ENCODE assay signal across 17 cellular contexts in the genomic region with DNA sequence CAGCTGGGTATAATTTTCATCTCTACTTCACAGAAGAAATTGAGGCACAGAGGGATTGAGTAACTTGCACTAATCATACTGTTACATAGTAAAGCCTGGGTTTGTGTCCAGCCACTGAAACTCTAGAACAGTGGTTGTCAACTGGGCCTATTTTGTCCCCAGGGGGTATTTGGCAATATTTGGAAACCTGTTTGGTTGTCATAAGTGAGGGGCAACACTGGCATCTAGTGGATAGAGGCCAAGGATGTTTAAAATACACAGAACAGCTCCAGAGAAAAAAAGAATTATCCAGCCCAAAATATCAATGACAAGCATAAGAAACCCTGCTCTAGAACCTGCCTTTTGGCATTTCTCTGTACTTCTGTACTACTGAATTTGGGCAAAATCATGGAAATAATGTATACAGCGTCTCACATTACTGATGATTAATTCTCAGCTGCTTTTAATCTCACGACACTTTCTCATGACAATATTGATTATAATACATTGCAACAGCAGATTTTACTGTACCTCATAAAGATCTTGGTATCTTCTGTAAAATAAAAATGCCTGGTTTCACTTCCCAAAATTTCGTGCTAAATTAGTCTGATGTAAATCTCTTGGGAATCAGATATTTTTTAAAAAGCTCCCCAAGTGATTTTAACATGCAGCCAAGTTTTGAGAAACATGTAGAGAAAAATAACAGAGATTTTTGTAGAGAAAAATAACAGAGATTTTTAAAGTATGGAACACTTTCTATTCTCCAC.
DNase-seq lines count a peak whose midpoint lies in the region; ATAC-seq and TF ChIP-seq lines count a peak whose summit lies in the region.
"Had no signal": no experiment of that assay in that cellular context is flagged by ENCODE, and none has a peak within 500 bp of the region (broad histone marks: within the 10 kb centered on the region; RNA-seq: fewer than 3 reads in every experiment).

No MANE protein-coding gene starts in this region.

- H3K4me1 ChIP-seq in BLaER1 treated with 17β-estradiol and CSF1 and Interleukin-3, amounts not matched to agents 10 nM and 100 nM = peaks cover 27 to 48% (median 35%) of the 10 kb centered on the region in 10 experiments
- H3K4me1 ChIP-seq in Loucy (ENCODE audit: insufficient read depth, low read length, poor library complexity, severe bottlenecking) = no peaks in the 10 kb centered on the region
- H3K4me1 ChIP-seq in CD4-positive, alpha-beta memory T cell (ENCODE audit: insufficient read depth, low read length) = no peaks in the 10 kb centered on the region

- CTCF ChIA-PET in CD4-positive, alpha-beta memory T cell (lab: Charles Lee; ENCODE audit: partially characterized antibody) = no interaction called here

- peaks cover 0 to 36% (median 13%) of the 10 kb centered on the region in 11 experiments; a peak in 8 of 22 replicates for H3K36me3 ChIP-seq in BLaER1 treated with 17β-estradiol and CSF1 and Interleukin-3, amounts not matched to agents 10 nM and 100 nM
- H3K36me3 ChIP-seq in Loucy (ENCODE audit: insufficient read depth, low read length) = no peaks in the 10 kb centered on the region
- H3K36me3 ChIP-seq in CD4-positive, alpha-beta memory T cell (ENCODE audit: insufficient read depth, low read length) = no peaks in the 10 kb centered on the region

- intact Hi-C loops in CD4-positive, alpha-beta memory T cell (cut with micrococcal nuclease) = no loop called here

- no peaks in the 10 kb centered on the region for H3K4me1 Mint-ChIP-seq in CD4-positive, alpha-beta memory T cell
- H3K4me1 Mint-ChIP-seq in activated T-helper 17 cell treated with anti-CD3 and anti-CD28 coated beads, Interleukin-2, amount 50 U/mL, for 72 hours = no peaks in the 10 kb centered on the region

- peaks cover 0 to 3% (median 0%) of the 10 kb centered on the region in 8 donors for H3K9me3 Mint-ChIP-seq in CD4-positive, alpha-beta memory T cell
- no peaks in the 10 kb centered on the region for H3K9me3 Mint-ChIP-seq in activated T-helper 17 cell treated with anti-CD3 and anti-CD28 coated beads, Interleukin-2, amount 50 U/mL, for 72 hours
- H3K9me3 Mint-ChIP-seq: stimulated activated naive CD8-positive, alpha-beta T cell treated with anti-CD3 and anti-CD28 coated beads, Interleukin-15, Interleukin-2, amounts not matched to agents 100 ng/mL and 50 ng/mL, for 24 hours had no signal

- H3K4me3 ChIP-seq in BLaER1 treated with 17β-estradiol and CSF1 and Interleukin-3, amounts not matched to agents 10 nM and 100 nM = peak overlapping the region in 2 of 10 experiments; percentile 28 to 30; a peak in 5 of 20 replicates
- no peak overlapping the region for H3K4me3 ChIP-seq in Loucy (ENCODE audit: low read length, poor library complexity, severe bottlenecking)
- no peak overlapping the region for H3K4me3 ChIP-seq in CD4-positive, alpha-beta memory T cell (ENCODE audit: low read length in 2 of 2)

- no peak overlapping the region for H2AFZ ChIP-seq in Loucy (ENCODE audit: low read length)

- no peak overlapping the region for H3K27ac Mint-ChIP-seq in CD4-positive, alpha-beta memory T cell
- H3K27ac Mint-ChIP-seq in activated T-helper 17 cell treated with anti-CD3 and anti-CD28 coated beads, Interleukin-2, amount 50 U/mL, for 72 hours = no peak overlapping the region
- H3K27ac Mint-ChIP-seq: stimulated activated naive CD8-positive, alpha-beta T cell treated with anti-CD3 and anti-CD28 coated beads, Interleukin-15, Interleukin-2, amounts not matched to agents 100 ng/mL and 50 ng/mL, for 24 hours had no signal

- H3K9me2 ChIP-seq in Loucy (replicated peaks; ENCODE audit: low read depth, low read length) = no peaks in the 10 kb centered on the region

- H3K27ac ChIP-seq in BLaER1 treated with 17β-estradiol and CSF1 and Interleukin-3, amounts not matched to agents 10 nM and 100 nM = peak overlapping the region in 10 of 11 experiments; percentile 27 to 74 (median 63); a peak in 19 of 22 replicates
- H3K27ac ChIP-seq in VCaP = no peak overlapping the region
- no peak overlapping the region for H3K27ac ChIP-seq in CD4-positive, alpha-beta memory T cell (ENCODE audit: low read depth, low read length)

- peak overlapping the region in 8 of 11 experiments; percentile 11 to 62 (median 42); a peak in 15 of 22 replicates for H3K9ac ChIP-seq in BLaER1 treated with 17β-estradiol and CSF1 and Interleukin-3, amounts not matched to agents 10 nM and 100 nM
- no peak overlapping the region for H3K9ac ChIP-seq in Loucy (ENCODE audit: low read depth, low read length, poor library complexity, severe bottlenecking)

- peak; percentile 51 for ATAC-seq in GM21576 (IDR thresholded peaks at IDR 0.05; ENCODE audit: unreplicated experiment)
- ATAC-seq in HG03097 (IDR thresholded peaks at IDR 0.05; ENCODE audit: low FRiP score, unreplicated experiment) = no peak
- ATAC-seq in activated T-helper 17 cell treated with anti-CD3 and anti-CD28 coated beads, Interleukin-2, amount 50 U/mL, for 72 hours (replicated peaks) = no peak
- ATAC-seq: HepG2 had no signal

- POLR2A ChIA-PET in CD4-positive, alpha-beta memory T cell (lab: Charles Lee; ENCODE audit: partially characterized antibody) = no interaction called here

- no peak for DNase-seq in CD4-positive, alpha-beta memory T cell
- DNase-seq in EL = no peak
- DNase-seq: activated CD4-positive, CD25-positive, alpha-beta regulatory T cell; amniotic stem cell; dermis blood vessel endothelial cell; GDM1; NCI-H2227 treated with DMSO at 0.1 percent for 48 hours; SHP77; stimulated activated CD4-positive, alpha-beta T cell treated with anti-CD3 and anti-CD28 coated beads, Interleukin-4, amount 100 ng/mL, for 24 hours had no signal

- H3K4me3 Mint-ChIP-seq in CD4-positive, alpha-beta memory T cell = no peak overlapping the region
- no peak overlapping the region for H3K4me3 Mint-ChIP-seq in activated T-helper 17 cell treated with anti-CD3 and anti-CD28 coated beads, Interleukin-2, amount 50 U/mL, for 72 hours
- H3K4me3 Mint-ChIP-seq: stimulated activated naive CD8-positive, alpha-beta T cell treated with anti-CD3 and anti-CD28 coated beads, Interleukin-15, Interleukin-2, amounts not matched to agents 100 ng/mL and 50 ng/mL, for 24 hours had no signal

- H3F3A ChIP-seq in Loucy (ENCODE audit: low read depth) = no peaks in the 10 kb centered on the region

- no peaks in the 10 kb centered on the region for H3K79me2 ChIP-seq in Loucy (ENCODE audit: insufficient read depth, low read length)

- TF ChIP-seq CTCF in Loucy (conservative IDR thresholded peaks at IDR 0.05; ENCODE audit: low read length) (peak; percentile 29; the same call in 1 of the 2 replicates), VCaP (conservative IDR thresholded peaks at IDR 0.05) (peak; percentile 58)

- H4K20me1 ChIP-seq in BLaER1 treated with 17β-estradiol and CSF1 and Interleukin-3, amounts not matched to agents 10 nM and 100 nM = peaks cover 0 to 3% (median 0%) of the 10 kb centered on the region in 11 experiments; a peak in 1 of 22 replicates
- H4K20me1 ChIP-seq in Loucy (ENCODE audit: insufficient read depth, low read length, poor library complexity, severe bottlenecking) = no peaks in the 10 kb centered on the region

- no peaks in the 10 kb centered on the region for H3K27me3 ChIP-seq in BLaER1 treated with 17β-estradiol and CSF1 and Interleukin-3, amounts not matched to agents 10 nM and 100 nM
- H3K27me3 ChIP-seq in Loucy (ENCODE audit: insufficient read depth, low read length, poor library complexity, severe bottlenecking) = no peaks in the 10 kb centered on the region
- H3K27me3 ChIP-seq in CD4-positive, alpha-beta memory T cell (ENCODE audit: insufficient read depth, low read length) = no peaks in the 10 kb centered on the region

- H3K27me3 Mint-ChIP-seq in CD4-positive, alpha-beta memory T cell = peaks cover 4 to 6% of the 10 kb centered on the region in 2 donors
- H3K27me3 Mint-ChIP-seq in activated T-helper 17 cell treated with anti-CD3 and anti-CD28 coated beads, Interleukin-2, amount 50 U/mL, for 72 hours = peaks cover 6% of the 10 kb centered on the region
- H3K27me3 Mint-ChIP-seq: stimulated activated naive CD8-positive, alpha-beta T cell treated with anti-CD3 and anti-CD28 coated beads, Interleukin-15, Interleukin-2, amounts not matched to agents 100 ng/mL and 50 ng/mL, for 24 hours had no signal

- peak overlapping the region; percentile 59 to 80 (median 72); a peak in 21 of 22 replicates for H3K4me2 ChIP-seq in BLaER1 treated with 17β-estradiol and CSF1 and Interleukin-3, amounts not matched to agents 10 nM and 100 nM
- H3K4me2 ChIP-seq in Loucy (ENCODE audit: low read depth, low read length, poor library complexity, severe bottlenecking) = no peak overlapping the region

- H3K36me3 Mint-ChIP-seq in CD4-positive, alpha-beta memory T cell = no peaks in the 10 kb centered on the region
- H3K36me3 Mint-ChIP-seq in activated T-helper 17 cell treated with anti-CD3 and anti-CD28 coated beads, Interleukin-2, amount 50 U/mL, for 72 hours (ENCODE audit: low read depth) = no peaks in the 10 kb centered on the region

- no peaks in the 10 kb centered on the region; a peak in 3 of 22 replicates for H3K9me3 ChIP-seq in BLaER1 treated with 17β-estradiol and CSF1 and Interleukin-3, amounts not matched to agents 10 nM and 100 nM (replicated peaks in 1 of 11)
- H3K9me3 ChIP-seq in Loucy (ENCODE audit: insufficient read depth, low read depth, low read length) = no peaks in the 10 kb centered on the region
- no peaks in the 10 kb centered on the region for H3K9me3 ChIP-seq in CD4-positive, alpha-beta memory T cell (ENCODE audit: control insufficient read depth in 1 of 2, low read length in 2 of 2)

Comparison
In these comparisons a context has a peak if more than half of its experiments do, and no peak if none do; other contexts are left out.
1. H3K27ac ChIP-seq: peak in BLaER1 treated with 17β-estradiol and CSF1 and Interleukin-3, amounts not matched to agents 10 nM and 100 nM (10 of 11); none in VCaP (single experiment) and CD4-positive, alpha-beta memory T cell (single experiment).